21 cellular contexts compared by ENCODE assay signal in the genomic region with DNA sequence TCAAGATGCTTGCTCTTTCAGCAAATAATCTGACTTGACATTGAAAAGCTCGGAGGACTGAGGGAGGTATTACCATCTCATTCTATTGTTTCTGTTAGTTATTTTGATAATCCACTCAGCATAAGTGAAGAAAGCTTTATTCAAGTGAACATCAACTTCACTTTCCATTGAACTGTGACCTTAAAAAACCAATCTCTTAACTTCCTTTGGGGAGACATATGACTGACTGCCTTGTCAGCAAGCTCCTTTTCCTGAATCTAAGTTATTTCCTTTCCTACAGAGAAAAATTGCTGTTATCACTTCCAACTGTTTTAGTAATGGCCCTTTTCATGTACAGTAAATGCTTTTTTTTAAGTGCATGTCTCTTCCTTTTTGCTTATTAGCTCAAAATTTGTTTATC.
DNase-seq lines count a peak whose midpoint lies in the region; ATAC-seq and FAIRE-seq lines count a peak whose summit lies in the region.
"Had no signal": no experiment of that assay in that cellular context is flagged by ENCODE, and none has a peak within 500 bp of the region (broad histone marks: within the 10 kb centered on the region; RNA-seq: fewer than 3 reads in every experiment).

No MANE protein-coding gene starts in this region.

- no peaks in the 10 kb centered on the region for H3K9me3 ChIP-seq in GM23248 (ENCODE audit: low read depth)
- H3K9me3 ChIP-seq: HAP-1, MG63, SJSA1 had no signal

- 91 to 100% methylated on average over 1 of the region's 1 CpG for WGBS in GM23248 (ENCODE audit: low coverage in 1 of 2, low lambda C conversion rate in 2 of 2, missing lambda C conversion rate in 2 of 2), 2 experiments

- H4K20me1 ChIP-seq in GM23248 (ENCODE audit: insufficient read depth): no peaks in the 10 kb centered on the region

- peak overlapping the region; percentile 82 for H3K27ac ChIP-seq in GM23248
- H3K27ac ChIP-seq: RWPE1 had no signal

- H3K4me3 ChIP-seq in GM23248: no peak overlapping the region
- H3K4me3 ChIP-seq: HAP-1, MG63, SJSA1 had no signal

- H3K9me2 ChIP-seq in GM23248 (ENCODE audit: insufficient read depth): no peaks in the 10 kb centered on the region

- peaks cover 27% of the 10 kb centered on the region for H3K4me1 ChIP-seq in GM23248 (ENCODE audit: insufficient read depth)
- H3K4me1 ChIP-seq: HAP-1 had no signal

- no peaks in the 10 kb centered on the region for H3K27me3 ChIP-seq in GM23248 (replicated peaks; ENCODE audit: insufficient read depth)
- H3K27me3 ChIP-seq: MG63, SJSA1 had no signal

- in situ Hi-C loops in GM23248 (cut with MboI): loop anchor here (10.0 kb wide), 1 partner anchor 128 kb away; no protein-coding TSS in a partner anchor

- H3K36me3 ChIP-seq in GM23248 (ENCODE audit: low read depth): no peaks in the 10 kb centered on the region
- H3K36me3 ChIP-seq: HAP-1, MG63, SJSA1 had no signal

- H3K79me2 ChIP-seq in GM23248 (ENCODE audit: insufficient read depth): peaks cover 19% of the 10 kb centered on the region

- DNase-seq in GM23248: no peak
- DNase-seq in left kidney (ENCODE audit: low read depth, low spot score): peak; percentile 5
- no peak for DNase-seq in sciatic nerve (ENCODE audit: low spot score)
- DNase-seq in glomerular visceral epithelial cell (ENCODE audit: extremely low spot score): no peak
- DNase-seq in NCI-H446 (lab: John Stamatoyannopoulos, UW): no peak
- DNase-seq: ACHN, C1 segment of cervical spinal cord, DMS79 treated with DMSO at 0.1 percent for 48 hours, Kasumi-1, MG63, NCI-H1048, NCI-H1436, NCI-H1930, NCI-H345, NCI-H526 had no signal

- no peak overlapping the region for H3K9ac ChIP-seq in GM23248

- no peak overlapping the region for H3K4me2 ChIP-seq in GM23248 (ENCODE audit: unreplicated experiment)

- H3F3A ChIP-seq in GM23248 (ENCODE audit: insufficient read depth): peaks cover 16% of the 10 kb centered on the region

- peak; percentile 92 for FAIRE-seq in TTC549 (lab: Jason Lieb, UNC)

- ATAC-seq in sciatic nerve: peak; percentile 35
- ATAC-seq in GM18858 (IDR thresholded peaks at IDR 0.05; ENCODE audit: unreplicated experiment): no peak
- ATAC-seq: PC-3 had no signal

- intact Hi-C loops in sciatic nerve (cut with DNase I): loop anchor here (10.0 kb wide), 1 partner anchor 328 kb away; a partner anchor contains a TSS

- 0 out of 2 replicates have a peak overlapping the region, but pooled peaks have one; percentile 79 for H2AFZ ChIP-seq in GM23248
